11 cellular contexts compared by ENCODE assay signal in genomic region chr4:173526034-173526482, GRCh38. TPM values are rescaled to one million over a fixed set of nuclear protein-coding genes. Genes with fewer than 3 reads are reported as not detected.
DNase-seq lines count a peak whose midpoint lies in the region; ATAC-seq and TF ChIP-seq lines count a peak whose summit lies in the region.
"Had no signal": no experiment of that assay in that cellular context is flagged by ENCODE, and none has a peak within 500 bp of the region (broad histone marks: within the 10 kb centered on the region; RNA-seq: fewer than 3 reads in every experiment).

No MANE protein-coding gene starts in this region.

- H3K4me1 ChIP-seq in ascending aorta (peaks cover 0 to 14% of the 10 kb centered on the region in 2 donors), mesendoderm (ENCODE audit: control insufficient read depth, low read depth, low read length) (peaks cover 8% of the 10 kb centered on the region), tibial artery (peaks cover 0 to 42% (median 31%) of the 10 kb centered on the region in 4 donors)

- peaks cover 16% of the 10 kb centered on the region for H3K9me3 Mint-ChIP-seq in activated naive CD4-positive, alpha-beta T cell treated with anti-CD3 and anti-CD28 coated beads, Interleukin-2, amount 10 ng/mL, durations not matched to agents 7 days and 5 days
- H3K9me3 Mint-ChIP-seq in activated naive CD4-positive, alpha-beta T cell treated with anti-CD3 and anti-CD28 coated beads for 36 hours: peaks cover 5% of the 10 kb centered on the region
- H3K9me3 Mint-ChIP-seq in osteocyte (ENCODE audit: unreplicated experiment): no peaks in the 10 kb centered on the region

- H3K9me3 ChIP-seq in ascending aorta: no peaks in the 10 kb centered on the region
- no peaks in the 10 kb centered on the region for H3K9me3 ChIP-seq in tibial artery

- intact Hi-C loops in activated naive CD4-positive, alpha-beta T cell treated with anti-CD3 and anti-CD28 coated beads for 36 hours (cut with micrococcal nuclease): loop anchor here (5.0 kb wide), 1 partner anchor 691 kb away; no protein-coding TSS in a partner anchor
- intact Hi-C loops in ascending aorta (cut with DNase I): loop anchor here (5.0 kb wide), 2 partner anchors 194 to 221 kb away; partner anchors contain the start of gene HMGB2
- intact Hi-C loops in tibial artery (cut with DNase I; ENCODE audit: low total_unique reads): no loop called here

- no peak overlapping the region for H3K4ac ChIP-seq in mesendoderm (ENCODE audit: low read depth, low read length)

- peak overlapping the region; percentile 96 to 97 for H3K27ac ChIP-seq in ascending aorta
- no peak overlapping the region for H3K27ac ChIP-seq in mesendoderm (ENCODE audit: low read depth, low read length)
- peak overlapping the region; percentile 97 to 99 for H3K27ac ChIP-seq in tibial artery

- no peak overlapping the region for H2AK5ac ChIP-seq in mesendoderm (ENCODE audit: low read length)

- peaks cover 25% of the 10 kb centered on the region for H3K36me3 Mint-ChIP-seq in activated naive CD4-positive, alpha-beta T cell treated with anti-CD3 and anti-CD28 coated beads, Interleukin-2, amount 10 ng/mL, durations not matched to agents 7 days and 5 days
- H3K36me3 Mint-ChIP-seq in activated naive CD4-positive, alpha-beta T cell treated with anti-CD3 and anti-CD28 coated beads for 36 hours (ENCODE audit: low read depth): peaks cover 7% of the 10 kb centered on the region
- H3K36me3 Mint-ChIP-seq in osteocyte (ENCODE audit: unreplicated experiment): peaks cover 3% of the 10 kb centered on the region

- no peak overlapping the region for H2BK5ac ChIP-seq in mesendoderm (ENCODE audit: low read length)

- no peak overlapping the region for H2BK15ac ChIP-seq in mesendoderm (replicated peaks; ENCODE audit: low read depth)

- H3K9ac ChIP-seq in mesendoderm (ENCODE audit: low read length): no peak overlapping the region

- no peak overlapping the region for H4K8ac ChIP-seq in mesendoderm (ENCODE audit: low read depth, low read length)

- CTCF ChIA-PET in activated naive CD4-positive, alpha-beta T cell treated with anti-CD3 and anti-CD28 coated beads, Interleukin-2, amount 10 ng/mL, durations not matched to agents 7 days and 5 days (lab: Charles Lee): no interaction called here
- CTCF ChIA-PET in activated naive CD4-positive, alpha-beta T cell treated with anti-CD3 and anti-CD28 coated beads for 36 hours (lab: Charles Lee): interaction anchor here (0.6 to 1.0 kb wide), 2 partner anchors 32 to 33 kb away, joined by 3 read pairs; no protein-coding TSS in a partner anchor

- H3K4me3 ChIP-seq in ascending aorta (peak overlapping the region; percentile 61 to 93), mesendoderm (ENCODE audit: low read length) (no peak overlapping the region), tibial artery (peak overlapping the region; percentile 91 to 92)

- peak overlapping the region; percentile 55 for H3K4me3 Mint-ChIP-seq in activated naive CD4-positive, alpha-beta T cell treated with anti-CD3 and anti-CD28 coated beads, Interleukin-2, amount 10 ng/mL, durations not matched to agents 7 days and 5 days
- no peak overlapping the region for H3K4me3 Mint-ChIP-seq in activated naive CD4-positive, alpha-beta T cell treated with anti-CD3 and anti-CD28 coated beads for 36 hours
- no peak overlapping the region for H3K4me3 Mint-ChIP-seq in osteocyte (ENCODE audit: unreplicated experiment)

- H3K4me1 Mint-ChIP-seq in activated naive CD4-positive, alpha-beta T cell treated with anti-CD3 and anti-CD28 coated beads, Interleukin-2, amount 10 ng/mL, durations not matched to agents 7 days and 5 days: peaks cover 14% of the 10 kb centered on the region
- H3K4me1 Mint-ChIP-seq in activated naive CD4-positive, alpha-beta T cell treated with anti-CD3 and anti-CD28 coated beads for 36 hours (ENCODE audit: low read depth): peaks cover 26% of the 10 kb centered on the region
- peaks cover 59% of the 10 kb centered on the region for H3K4me1 Mint-ChIP-seq in osteocyte (ENCODE audit: unreplicated experiment)

- H3K18ac ChIP-seq in mesendoderm (ENCODE audit: low read length): no peak overlapping the region

- H3K27me3 ChIP-seq in ascending aorta (no peaks in the 10 kb centered on the region), mesendoderm (ENCODE audit: insufficient read depth, low read length, poor library complexity) (peaks cover 78% of the 10 kb centered on the region), tibial artery (no peaks in the 10 kb centered on the region)

- TF ChIP-seq CTCF in ascending aorta (IDR thresholded peaks at IDR 0.05) (no peak), tibial artery (IDR thresholded peaks at IDR 0.05) (no peak), osteocyte (IDR thresholded peaks at IDR 0.05) (no peak)

- ATAC-seq in GM18907 (IDR thresholded peaks at IDR 0.05; ENCODE audit: unreplicated experiment): no peak
- no peak for ATAC-seq in HG03354 (IDR thresholded peaks at IDR 0.05; ENCODE audit: poor library complexity, severe bottlenecking, unreplicated experiment)

- H3K23ac ChIP-seq in mesendoderm (ENCODE audit: low read length): no peak overlapping the region

- H2BK120ac ChIP-seq in mesendoderm (ENCODE audit: low read depth, low read length): no peak overlapping the region

- peak overlapping the region; percentile 7 for H3K56ac ChIP-seq in mesendoderm (ENCODE audit: low read length)

- H3K79me2 ChIP-seq in mesendoderm (ENCODE audit: control insufficient read depth, insufficient read depth, low read length): no peaks in the 10 kb centered on the region

- no peak overlapping the region for H3K4me2 ChIP-seq in mesendoderm (ENCODE audit: low read length)

- H4K5ac ChIP-seq in mesendoderm (ENCODE audit: low read length): no peak overlapping the region

- H3K36me3 ChIP-seq in ascending aorta (peaks cover 0 to 10% of the 10 kb centered on the region in 2 donors), mesendoderm (ENCODE audit: control insufficient read depth, insufficient read depth, low read length) (no peaks in the 10 kb centered on the region), tibial artery (no peaks in the 10 kb centered on the region)

- DNase-seq in activated naive CD4-positive, alpha-beta T cell treated with anti-CD3 and anti-CD28 coated beads, Interleukin-2, amount 10 ng/mL, durations not matched to agents 7 days and 5 days: no peak
- no peak for DNase-seq in activated naive CD4-positive, alpha-beta T cell treated with anti-CD3 and anti-CD28 coated beads for 36 hours
- DNase-seq in ascending aorta (ENCODE audit: low spot score in 2 of 2) (peak in 1 of 2 donors; percentile 61), mesendoderm (peak; percentile 70), tibial artery (no peak), osteocyte (ENCODE audit: extremely low spot score, unreplicated experiment) (no peak)
- DNase-seq: activated CD4-positive, alpha-beta T cell treated with anti-CD3 and anti-CD28 coated beads, Interleukin-2, amount 50 U/mL, for 48 hours; amygdala; NCI-H2081 had no signal

- H3K79me1 ChIP-seq in mesendoderm (ENCODE audit: low read length): no peaks in the 10 kb centered on the region

- WGBS in mesendoderm (ENCODE audit: extremely low coverage, insufficient coverage, low lambda C conversion rate): no CpG with 5 or more reads among the region's 10 CpGs

- H3K27ac Mint-ChIP-seq in activated naive CD4-positive, alpha-beta T cell treated with anti-CD3 and anti-CD28 coated beads, Interleukin-2, amount 10 ng/mL, durations not matched to agents 7 days and 5 days: peak overlapping the region; percentile 78
- H3K27ac Mint-ChIP-seq in activated naive CD4-positive, alpha-beta T cell treated with anti-CD3 and anti-CD28 coated beads for 36 hours: no peak overlapping the region
- no peak overlapping the region for H3K27ac Mint-ChIP-seq in osteocyte (ENCODE audit: unreplicated experiment)

- peaks cover 100% of the 10 kb centered on the region for H3K27me3 Mint-ChIP-seq in activated naive CD4-positive, alpha-beta T cell treated with anti-CD3 and anti-CD28 coated beads, Interleukin-2, amount 10 ng/mL, durations not matched to agents 7 days and 5 days
- peaks cover 82% of the 10 kb centered on the region for H3K27me3 Mint-ChIP-seq in activated naive CD4-positive, alpha-beta T cell treated with anti-CD3 and anti-CD28 coated beads for 36 hours (ENCODE audit: low read depth)
- H3K27me3 Mint-ChIP-seq in osteocyte (ENCODE audit: unreplicated experiment): peaks cover 90% of the 10 kb centered on the region

RNA-seq across cellular contexts. Expression of gene HAND2, which starts 4.0 kb away (rescaled TPM):
- not detected for total RNA-seq in activated naive CD4-positive, alpha-beta T cell treated with anti-CD3 and anti-CD28 coated beads for 36 hours
- total RNA-seq in ascending aorta (6.0 TPM), osteocyte (not detected in 2 replicates)
- polyA plus RNA-seq in mesendoderm (2013, experiment 1 of 2): 0.32 TPM
- 0.31 TPM for polyA plus RNA-seq in mesendoderm (2013, experiment 2 of 2)
